In genomic region chr3:136305879-136306278, GRCh38 we compare ENCODE assay signal across 12 cellular contexts. TPM values are rescaled to one million over a fixed set of nuclear protein-coding genes. Genes with fewer than 3 reads are reported as not detected.
DNase-seq lines count a peak whose midpoint lies in the region; ATAC-seq, FAIRE-seq and TF ChIP-seq lines count a peak whose summit lies in the region.
"Had no signal": no experiment of that assay in that cellular context is flagged by ENCODE, and none has a peak within 500 bp of the region (broad histone marks: within the 10 kb centered on the region; RNA-seq: fewer than 3 reads in every experiment).

No MANE protein-coding gene starts in this region.

- peak; percentile 89 for FAIRE-seq in G401.6 (lab: Jason Lieb, UNC)
- FAIRE-seq in HTR-8/SVneo (lab: Jason Lieb, UNC), result peak; percentile 9
- no peak for FAIRE-seq in urothelium cell line (lab: Jason Lieb, UNC)

- 90% methylated on average over 1 of the region's 1 CpG for WGBS in right lobe of liver (ENCODE audit: insufficient coverage, low coverage, low lambda C conversion rate, missing lambda C conversion rate)

- no peaks in the 10 kb centered on the region for H3K4me1 ChIP-seq in right lobe of liver
- H3K4me1 ChIP-seq: parathyroid adenoma, stomach had no signal

- ATAC-seq in right lobe of liver (peak in 2 of 4 donors; percentile 37 to 76), omental fat pad (ENCODE audit: low FRiP score) (no peak), GM19328 (IDR thresholded peaks at IDR 0.05; ENCODE audit: unreplicated experiment) (no peak)

- H3K4me3 ChIP-seq in WERI-Rb-1 (ENCODE audit: low read depth, low read length) (no peak overlapping the region), right lobe of liver (no peak overlapping the region)
- H3K4me3 ChIP-seq: stomach had no signal

- TF ChIP-seq CTCF in WERI-Rb-1 (IDR thresholded peaks at IDR 0.05; ENCODE audit: low read depth, low read length) (peak; percentile 40; the same call in 1 of the 2 replicates), right lobe of liver (IDR thresholded peaks at IDR 0.05) (peak in 3 of 4 donors; percentile 25 to 52 (median 47)), omental fat pad (IDR thresholded peaks at IDR 0.05) (no peak)

- H3K27ac ChIP-seq in WERI-Rb-1 (no peak overlapping the region), right lobe of liver (no peak overlapping the region)
- H3K27ac ChIP-seq: parathyroid adenoma, stomach had no signal

- H3K27me3 ChIP-seq in WERI-Rb-1 (ENCODE audit: insufficient read depth, low read depth, severe bottlenecking) (no peaks in the 10 kb centered on the region), right lobe of liver (no peaks in the 10 kb centered on the region)
- H3K27me3 ChIP-seq: stomach had no signal

- intact Hi-C loops in right lobe of liver (cut with DNase I), result no loop called here

- no peaks in the 10 kb centered on the region for H3K9me3 ChIP-seq in WERI-Rb-1 (ENCODE audit: severe bottlenecking)
- no peaks in the 10 kb centered on the region for H3K9me3 ChIP-seq in right lobe of liver
- H3K9me3 ChIP-seq: stomach had no signal

- H3K36me3 ChIP-seq in WERI-Rb-1 (no peaks in the 10 kb centered on the region; the same call in 1 of the 2 replicates), right lobe of liver (peaks cover 0 to 11% (median 0%) of the 10 kb centered on the region in 4 donors)

- no peak for TF ChIP-seq POLR2A in right lobe of liver (IDR thresholded peaks at IDR 0.05)

- DNase-seq in HTR-8/SVneo (ENCODE audit: insufficient read length, low spot score) (peak; percentile 54), WERI-Rb-1 (no peak), right lobe of liver (no peak), omental fat pad (ENCODE audit: low spot score) (no peak), Kasumi-1 (lab: John Stamatoyannopoulos, UW) (no peak), urothelium cell line (ENCODE audit: low spot score) (no peak)
- DNase-seq: activated CD4-positive, alpha-beta memory T cell treated with anti-CD3 and anti-CD28 coated beads for 36 hours; NCI-H187 treated with DMSO at 0.1 percent for 48 hours; stomach had no signal

RNA-seq across cellular contexts. Expression of gene PCCB, which starts 55.7 kb away (rescaled TPM):
- total RNA-seq in right lobe of liver (100 to 1,000 TPM in 2 of 6 experiments, 10 to 100 TPM in 4; 85.4 to 146 (median 94.4) TPM), omental fat pad (10 to 100 TPM; 22.2 to 37.9 (median 29.0) TPM)

Comparison
In these comparisons a context has a peak if more than half of its experiments do, and no peak if none do; other contexts are left out.
1. CTCF ChIP-seq: peak in WERI-Rb-1 (single experiment) and right lobe of liver (3 of 4); none in omental fat pad (0 of 3).